ENCODE assay signal across 18 cellular contexts in genomic region chrX:133639726-133640125, GRCh38.
DNase-seq lines count a peak whose midpoint lies in the region; ATAC-seq and TF ChIP-seq lines count a peak whose summit lies in the region.
"Had no signal": no experiment of that assay in that cellular context is flagged by ENCODE, and none has a peak within 500 bp of the region (broad histone marks: within the 10 kb centered on the region; RNA-seq: fewer than 3 reads in every experiment).

No MANE protein-coding gene starts in this region.

- no peak overlapping the region for H2BK120ac ChIP-seq in trophoblast cell (ENCODE audit: insufficient read depth, low read length, poor library complexity)

- H3K9me3 ChIP-seq in HUES48 (ENCODE audit: control insufficient read depth, insufficient read depth, low read length) (no peaks in the 10 kb centered on the region), left lung (no peaks in the 10 kb centered on the region), trophoblast cell (ENCODE audit: insufficient read depth, low read depth, low read length) (no peaks in the 10 kb centered on the region), spleen (no peaks in the 10 kb centered on the region)
- H3K9me3 ChIP-seq in naive thymus-derived CD4-positive, alpha-beta T cell (ENCODE audit: control insufficient read depth in 2 of 3, low read length in 3 of 3) = no peaks in the 10 kb centered on the region
- H3K9me3 ChIP-seq: SJSA1 had no signal

- peak overlapping the region; percentile 34; the same call in 1 of the 2 replicates for H3K9ac ChIP-seq in HUES48 (ENCODE audit: low read depth, low read length)
- H3K9ac ChIP-seq in trophoblast cell (ENCODE audit: low read length) = no peak overlapping the region

- peaks cover 2% of the 10 kb centered on the region for H3K79me1 ChIP-seq in trophoblast cell (ENCODE audit: low read length)

- peak overlapping the region; percentile 79 for H2BK5ac ChIP-seq in trophoblast cell (ENCODE audit: low read depth, low read length, poor library complexity)

- H3K79me2 ChIP-seq in trophoblast cell (ENCODE audit: control insufficient read depth, insufficient read depth, low read length, poor library complexity) = no peaks in the 10 kb centered on the region

- no peaks in the 10 kb centered on the region for H3K36me3 Mint-ChIP-seq in brain
- no peaks in the 10 kb centered on the region for H3K36me3 Mint-ChIP-seq in naive thymus-derived CD4-positive, alpha-beta T cell
- H3K36me3 Mint-ChIP-seq: CD4-positive, CD25-positive, alpha-beta regulatory T cell; IgD-negative memory B cell had no signal

- H2AK5ac ChIP-seq in trophoblast cell (ENCODE audit: low read length) = no peak overlapping the region

- H4K8ac ChIP-seq in trophoblast cell (ENCODE audit: low read depth, low read length) = no peak overlapping the region

- no peak overlapping the region for H2AFZ ChIP-seq in trophoblast cell (ENCODE audit: insufficient read depth, low read length, poor library complexity)

- peak overlapping the region; percentile 61 for H3K14ac ChIP-seq in trophoblast cell (ENCODE audit: low read length)

- no peak overlapping the region for H3K18ac ChIP-seq in trophoblast cell (ENCODE audit: low read length)

- CTCF ChIA-PET in naive thymus-derived CD4-positive, alpha-beta T cell (lab: Charles Lee) = no interaction called here

- no peak for TF ChIP-seq POLR2A in spleen (IDR thresholded peaks at IDR 0.05)

- H3K27ac ChIP-seq in HUES48 (ENCODE audit: low read depth, low read length) (peak overlapping the region; percentile 73), left lung (no peak overlapping the region), trophoblast cell (ENCODE audit: low read depth, low read length) (peak overlapping the region; percentile 91), spleen (no peak overlapping the region)
- no peak overlapping the region for H3K27ac ChIP-seq in naive thymus-derived CD4-positive, alpha-beta T cell (ENCODE audit: low read depth, low read length)
- H3K27ac ChIP-seq: RWPE1 had no signal

- H3K9me3 Mint-ChIP-seq in brain = peaks cover 0 to 2% (median 0%) of the 10 kb centered on the region in 5 experiments
- H3K9me3 Mint-ChIP-seq in naive thymus-derived CD4-positive, alpha-beta T cell = no peaks in the 10 kb centered on the region
- H3K9me3 Mint-ChIP-seq: IgD-negative memory B cell had no signal

- no peak overlapping the region for H3K23ac ChIP-seq in trophoblast cell (ENCODE audit: low read length)

- peak overlapping the region in 4 of 5 experiments; percentile 27 to 69 (median 50) for H3K27ac Mint-ChIP-seq in brain
- no peak overlapping the region for H3K27ac Mint-ChIP-seq in naive thymus-derived CD4-positive, alpha-beta T cell
- H3K27ac Mint-ChIP-seq: CD4-positive, CD25-positive, alpha-beta regulatory T cell; IgD-negative memory B cell had no signal

- no peak overlapping the region for H3K4me3 ChIP-seq in HUES48 (ENCODE audit: low read depth, low read length)
- no peak overlapping the region for H3K4me3 ChIP-seq in left lung
- no peak overlapping the region for H3K4me3 ChIP-seq in trophoblast cell (ENCODE audit: low read depth, low read length)
- no peak overlapping the region for H3K4me3 ChIP-seq in naive thymus-derived CD4-positive, alpha-beta T cell (ENCODE audit: low read length)
- H3K4me3 ChIP-seq in spleen = no peak overlapping the region
- H3K4me3 ChIP-seq: SJSA1 had no signal

- no CpG with 5 or more reads among the region's 2 CpGs for WGBS in trophoblast cell (ENCODE audit: extremely low coverage, insufficient coverage, insufficient read length)
- 48 to 95% (median 83%) methylated on average over 2 of the region's 2 CpGs for WGBS in spleen, 5 donors

- H3K4me1 ChIP-seq in HUES48 (ENCODE audit: control insufficient read depth, insufficient read depth, low read length) (peaks cover 43% of the 10 kb centered on the region), left lung (no peaks in the 10 kb centered on the region), trophoblast cell (ENCODE audit: control insufficient read depth in 1 of 2, insufficient read depth in 2 of 2, low read length in 2 of 2) (peaks cover 0 to 4% of the 10 kb centered on the region in 2 experiments), spleen (no peaks in the 10 kb centered on the region)
- no peaks in the 10 kb centered on the region for H3K4me1 ChIP-seq in naive thymus-derived CD4-positive, alpha-beta T cell (ENCODE audit: control insufficient read depth in 2 of 2, insufficient read depth in 2 of 2, low read length in 2 of 2)

- H4K12ac ChIP-seq in trophoblast cell (ENCODE audit: low read depth, low read length) = no peak overlapping the region

- no peak overlapping the region for H3K4me3 Mint-ChIP-seq in brain
- no peak overlapping the region for H3K4me3 Mint-ChIP-seq in naive thymus-derived CD4-positive, alpha-beta T cell
- H3K4me3 Mint-ChIP-seq: CD4-positive, CD25-positive, alpha-beta regulatory T cell; IgD-negative memory B cell had no signal

- peak; percentile 69 for ATAC-seq in left lung
- ATAC-seq in naive thymus-derived CD4-positive, alpha-beta T cell = no peak

- H3K27me3 ChIP-seq in HUES48 (ENCODE audit: control insufficient read depth, insufficient read depth, low read length) = no peaks in the 10 kb centered on the region
- H3K27me3 ChIP-seq in left lung = no peaks in the 10 kb centered on the region
- H3K27me3 ChIP-seq in trophoblast cell (ENCODE audit: insufficient read depth, low read length) = no peaks in the 10 kb centered on the region
- no peaks in the 10 kb centered on the region for H3K27me3 ChIP-seq in naive thymus-derived CD4-positive, alpha-beta T cell (ENCODE audit: control insufficient read depth in 2 of 2, insufficient read depth in 2 of 2, low read length in 2 of 2)
- H3K27me3 ChIP-seq in spleen (replicated peaks in 1 of 7) = peaks cover 0 to 7% (median 0%) of the 10 kb centered on the region in 7 donors
- H3K27me3 ChIP-seq: SJSA1 had no signal

- no peaks in the 10 kb centered on the region for H3K27me3 Mint-ChIP-seq in brain
- H3K27me3 Mint-ChIP-seq in naive thymus-derived CD4-positive, alpha-beta T cell = no peaks in the 10 kb centered on the region
- H3K27me3 Mint-ChIP-seq: CD4-positive, CD25-positive, alpha-beta regulatory T cell; IgD-negative memory B cell had no signal

- no peak overlapping the region for H3K4me2 ChIP-seq in trophoblast cell (ENCODE audit: low read length)

- H3K36me3 ChIP-seq in HUES48 (ENCODE audit: control insufficient read depth, insufficient read depth, low read length) (no peaks in the 10 kb centered on the region), left lung (no peaks in the 10 kb centered on the region), trophoblast cell (ENCODE audit: control insufficient read depth in 1 of 2, insufficient read depth in 2 of 2, low read length in 2 of 2) (no peaks in the 10 kb centered on the region), spleen (no peaks in the 10 kb centered on the region)
- no peaks in the 10 kb centered on the region for H3K36me3 ChIP-seq in naive thymus-derived CD4-positive, alpha-beta T cell (ENCODE audit: control insufficient read depth in 2 of 3, insufficient read depth in 3 of 3, low read length in 3 of 3)
- H3K36me3 ChIP-seq: SJSA1 had no signal

- H3K4me1 Mint-ChIP-seq in brain = peaks cover 45% of the 10 kb centered on the region
- no peaks in the 10 kb centered on the region for H3K4me1 Mint-ChIP-seq in naive thymus-derived CD4-positive, alpha-beta T cell
- H3K4me1 Mint-ChIP-seq: CD4-positive, CD25-positive, alpha-beta regulatory T cell; IgD-negative memory B cell had no signal

- no peak overlapping the region for H3K4ac ChIP-seq in trophoblast cell (ENCODE audit: low read depth, low read length)

- peak overlapping the region; percentile 64 for H2BK12ac ChIP-seq in trophoblast cell (ENCODE audit: low read length)

- TF ChIP-seq CTCF in brain (conservative IDR thresholded peaks at IDR 0.05) (no peak), left lung (IDR thresholded peaks at IDR 0.05) (no peak), spleen (IDR thresholded peaks at IDR 0.05 in 8 of 11, conservative IDR thresholded peaks at IDR 0.05 in 3 of 11) (no peak)

- DNase-seq in left lung (no peak), trophoblast cell (no peak), UCSD-AML1 (lab: John Stamatoyannopoulos, UW; ENCODE audit: unreplicated experiment) (no peak), HuH-7.5 (ENCODE audit: low spot score) (no peak), spleen (no peak)
- no peak for DNase-seq in naive thymus-derived CD4-positive, alpha-beta T cell
- DNase-seq: ACHN; CD4-positive, CD25-positive, alpha-beta regulatory T cell; DMS79 treated with DMSO at 0.1 percent for 48 hours; NCI-H1417; NCI-H1930; NCI-H2171; NCI-H510A treated with DMSO at 0.1 percent for 48 hours had no signal

- peak overlapping the region; percentile 85 for H4K91ac ChIP-seq in trophoblast cell (ENCODE audit: low read depth, low read length)

- intact Hi-C loops in left lung (cut with DNase I) = no loop called here
- intact Hi-C loops in naive thymus-derived CD4-positive, alpha-beta T cell (cut with micrococcal nuclease) = no loop called here
- intact Hi-C loops in spleen (cut with DNase I; ENCODE audit: low total_unique reads) = no loop called here

- POLR2A ChIA-PET in naive thymus-derived CD4-positive, alpha-beta T cell (lab: Charles Lee) = no interaction called here

Comparison
In these comparisons a context has a peak if more than half of its experiments do, and no peak if none do; other contexts are left out.
1. H3K27ac ChIP-seq: peak in HUES48 (single experiment) and trophoblast cell (single experiment); none in left lung (0 of 2), naive thymus-derived CD4-positive, alpha-beta T cell (single experiment) and spleen (0 of 8).
2. H3K27ac Mint-ChIP-seq: peak in brain (4 of 5); none in naive thymus-derived CD4-positive, alpha-beta T cell (0 of 9).